8 cellular contexts compared by ENCODE assay signal in genomic region chr6:84052204-84052882, GRCh38. TPM values are rescaled to one million over a fixed set of nuclear protein-coding genes. Genes with fewer than 3 reads are reported as not detected.
A peak's percentile ranks its signal among the peaks of the same experiment; 100 is the strongest.
DNase-seq lines count a peak whose midpoint lies in the region; ATAC-seq and TF ChIP-seq lines count a peak whose summit lies in the region.

No MANE protein-coding gene starts in this region.

- DNase-seq in DMS79 (lab: John Stamatoyannopoulos, UW) (peak; percentile 70), NCI-H2081 (lab: John Stamatoyannopoulos, UW) (peak; percentile 90 to 94), iris pigment epithelial cell (ENCODE audit: low read depth) (peak; percentile 65), ureter (ENCODE audit: low spot score) (peak; percentile 53), cerebellar nuclear complex (lab: John Stamatoyannopoulos, UW) (no peak)

- H3K9me3 Mint-ChIP-seq in brain = peaks cover 0 to 2% (median 0%) of the 10 kb centered on the region in 5 experiments

- peak overlapping the region; percentile 38 to 74 (median 66) for H3K4me3 Mint-ChIP-seq in brain

- peak in 1 of 2 experiments; percentile 47 for TF ChIP-seq CTCF in brain (conservative IDR thresholded peaks at IDR 0.05)

- ATAC-seq in HG02852 (IDR thresholded peaks at IDR 0.05; ENCODE audit: unreplicated experiment) = no peak
- ATAC-seq in HG02588 (IDR thresholded peaks at IDR 0.05; ENCODE audit: unreplicated experiment) = no peak

- peaks cover 9% of the 10 kb centered on the region for H3K27me3 Mint-ChIP-seq in brain

- peak overlapping the region; percentile 39 to 94 (median 86) for H3K27ac Mint-ChIP-seq in brain

- H3K36me3 Mint-ChIP-seq in brain = no peaks in the 10 kb centered on the region

- peaks cover 49% of the 10 kb centered on the region for H3K4me1 Mint-ChIP-seq in brain

RNA-seq across cellular contexts. Expression of gene MRAP2, which starts 18.8 kb away (rescaled TPM):
- polyA plus RNA-seq in brain (ENCODE audit: insufficient read depth, low read depth, low replicate concordance) = 102 TPM
- total RNA-seq in ureter = 5.3 TPM

Comparison
In these comparisons a context has a peak if more than half of its experiments do, and no peak if none do; other contexts are left out.
1. DNase-seq: peak in DMS79 (single experiment), NCI-H2081 (2 of 2), iris pigment epithelial cell (single experiment) and ureter (single experiment); none in cerebellar nuclear complex (0 of 2).